2 cellular contexts compared by ENCODE assay signal in genomic region chr12:107661830-107662229, GRCh38.
TF ChIP-seq lines count a peak whose summit lies in the region.

No MANE protein-coding gene starts in this region.

TF ChIP-seq in GM12891, 5 proteins besides CTCF, POLR2A, EP300 and RAD21:
- TF ChIP-seq TAF1 (IDR thresholded peaks at IDR 0.05; ENCODE audit: low read depth, low read length) (no peak), SPI1 (IDR thresholded peaks at IDR 0.05; ENCODE audit: low read depth, low read length) (0 out of 2 replicates have a peak, but pooled peaks have one; percentile 13), PAX5 (IDR thresholded peaks at IDR 0.05; ENCODE audit: insufficient read depth, low read length, severe bottlenecking) (no peak)
TF ChIP-seq in GM12891: peak in this region for 1.

TF ChIP-seq in GM12878, 131 proteins besides CTCF, POLR2A, EP300 and RAD21:
- TF ChIP-seq IRF4 (IDR thresholded peaks at IDR 0.05; ENCODE audit: low read depth, low read length) (peak; percentile 39; the same call in 1 of the 2 replicates), TCF3 (IDR thresholded peaks at IDR 0.05; ENCODE audit: borderline replicate concordance, insufficient read depth, low read depth, low read length) (no peak), IKZF2 (IDR thresholded peaks at IDR 0.05) (0 out of 4 replicates have a peak, but pooled peaks of 1 of the 2 experiments have one; percentile 14), ATF7 (IDR thresholded peaks at IDR 0.05; ENCODE audit: low read depth) (0 out of 2 replicates have a peak, but pooled peaks have one; percentile 19), ETV6 (conservative IDR thresholded peaks at IDR 0.05 in 1 of 2, IDR thresholded peaks at IDR 0.05 in 1 of 2; ENCODE audit: borderline replicate concordance in 1 of 2, low read depth in 1 of 2) (peak in 1 of 2 experiments; percentile 71; a peak in 1 of 4 replicates), JUNB (IDR thresholded peaks at IDR 0.05) (peak; percentile 78), MEF2B (IDR thresholded peaks at IDR 0.05; ENCODE audit: partially characterized antibody, poor library complexity, severe bottlenecking) (peak; percentile 84), BCL11A (IDR thresholded peaks at IDR 0.05; ENCODE audit: low read depth, low read length) (0 out of 2 replicates have a peak, but pooled peaks have one; percentile 35), HSF1 (IDR thresholded peaks at IDR 0.05; ENCODE audit: low read depth, low read length) (peak; percentile 95), ZNF207 (IDR thresholded peaks at IDR 0.05; ENCODE audit: borderline replicate concordance) (no peak)
